In genomic region chr14:69101331-69101826, GRCh38 we compare ENCODE assay signal across 8 cellular contexts. TPM values are rescaled to one million over a fixed set of nuclear protein-coding genes. Genes with fewer than 3 reads are reported as not detected.
DNase-seq lines count a peak whose midpoint lies in the region; ATAC-seq, FAIRE-seq and TF ChIP-seq lines count a peak whose summit lies in the region.

No MANE protein-coding gene starts in this region.

- H3K27ac ChIP-seq in brain microvascular endothelial cell (peak overlapping the region; percentile 11), HepG2 (ENCODE audit: extremely low read length, insufficient read depth, low read length) (no peak overlapping the region), upper lobe of right lung (no peak overlapping the region)

- H3K4me3 ChIP-seq in brain microvascular endothelial cell (ENCODE audit: low read depth, low read length) (no peak overlapping the region), HepG2 (replicated peaks in 1 of 3; ENCODE audit: insufficient read depth in 1 of 3, low read depth in 2 of 3, low read length in 3 of 3) (no peak overlapping the region), upper lobe of right lung (no peak overlapping the region)

- H3K9ac ChIP-seq in HepG2 (ENCODE audit: insufficient read depth, low read depth, low read length): no peak overlapping the region

- TF ChIP-seq RAD21 in HepG2 (CRISPR knock-in tag; IDR thresholded peaks at IDR 0.05): no peak

- H3K9me3 ChIP-seq in HepG2 (ENCODE audit: low read length) (no peaks in the 10 kb centered on the region), upper lobe of right lung (no peaks in the 10 kb centered on the region)

- TF ChIP-seq CTCF in brain microvascular endothelial cell (IDR thresholded peaks at IDR 0.05; ENCODE audit: low read depth, low read length, missing control alignments) (peak; percentile 84), HepG2 (CRISPR knock-in tag; IDR thresholded peaks at IDR 0.05) (peak; percentile 53), upper lobe of right lung (IDR thresholded peaks at IDR 0.05) (peak; percentile 64)

- H4K20me1 ChIP-seq in HepG2 (ENCODE audit: insufficient read depth, low read length): no peaks in the 10 kb centered on the region; the same call in 1 of the 2 replicates

- POLR2A ChIA-PET in HepG2 (lab: Yijun Ruan, JAX): no interaction called here

- H3K4me1 ChIP-seq in HepG2 (ENCODE audit: insufficient read depth, low read length) (peaks cover 7% of the 10 kb centered on the region; the same call in 1 of the 2 replicates), upper lobe of right lung (peaks cover 6% of the 10 kb centered on the region)

- WGBS in HepG2 (ENCODE audit: low lambda C conversion rate): 77% methylated on average over 4 of the region's 4 CpGs

- ATAC-seq in HepG2 (0 out of 3 replicates have a peak, but pooled peaks have one; percentile 37), upper lobe of right lung (peak; percentile 95), HG03460 (IDR thresholded peaks at IDR 0.05; ENCODE audit: unreplicated experiment) (no peak), HG03196 (IDR thresholded peaks at IDR 0.05; ENCODE audit: unreplicated experiment) (no peak)

- H3K36me3 ChIP-seq in brain microvascular endothelial cell (replicated peaks) (no peaks in the 10 kb centered on the region), HepG2 (replicated peaks in 1 of 2; ENCODE audit: control insufficient read depth in 1 of 2, insufficient read depth in 2 of 2, low read length in 2 of 2) (peaks cover 3 to 20% of the 10 kb centered on the region in 2 experiments), upper lobe of right lung (peaks cover 23% of the 10 kb centered on the region)

- DNase-seq in NCI-H2171 treated with DMSO at 0.1 percent for 48 hours (lab: John Stamatoyannopoulos, UW) (peak; percentile 3), NCI-H2171 (lab: John Stamatoyannopoulos, UW) (no peak), NCI-H82 (lab: John Stamatoyannopoulos, UW) (peak; percentile 47), brain microvascular endothelial cell (peak; percentile 79), HepG2 (ENCODE audit: low spot score) (no peak), upper lobe of right lung (no peak)

- no peak overlapping the region for H2AFZ ChIP-seq in HepG2 (ENCODE audit: low read length)

- TF ChIP-seq EP300 in HepG2 (IDR thresholded peaks at IDR 0.05; ENCODE audit: low read depth in 2 of 2, low read length in 2 of 2) (no peak), HepG2 (CRISPR knock-in tag; IDR thresholded peaks at IDR 0.05; ENCODE audit: borderline replicate concordance) (no peak)

- no peak for TF ChIP-seq POLR2A in HepG2 (IDR thresholded peaks at IDR 0.05; ENCODE audit: insufficient read depth in 1 of 2, low read depth in 2 of 2, low read length in 2 of 2)

- in situ Hi-C loops in brain microvascular endothelial cell (cut with HindIII; ENCODE audit: low pct_ligation_motif_present, low sequenced_read_pairs): no loop called here
- in situ Hi-C loops in HepG2 (cut with HindIII; ENCODE audit: extremely low pct_ligation_motif_present, low pct_unique_long_range_greater_than_20kb): no loop called here

- no peaks in the 10 kb centered on the region for H3K79me2 ChIP-seq in HepG2 (ENCODE audit: insufficient read depth, low read length)

- intact Hi-C loops in HepG2 (cut with micrococcal nuclease; ENCODE audit: unreplicated experiment) (no loop called here), upper lobe of right lung (cut with DNase I) (no loop called here)

- BruUV-seq in HepG2 (replicated peaks; lab: Mats Ljungman, UMichigan): no TSS peak

- CTCF ChIA-PET in HepG2 (lab: Yijun Ruan, JAX; ENCODE audit: low intra/inter-chr PET ratio, low total read pairs): no interaction called here

- FAIRE-seq in HepG2 (lab: Jason Lieb, UNC): no peak

- H3K4me2 ChIP-seq in HepG2 (ENCODE audit: low read depth, low read length): no peak overlapping the region

- H3K27me3 ChIP-seq in brain microvascular endothelial cell (replicated peaks) (no peaks in the 10 kb centered on the region), HepG2 (ENCODE audit: control insufficient read depth in 1 of 2, insufficient read depth in 2 of 2, low read length in 2 of 2) (no peaks in the 10 kb centered on the region), upper lobe of right lung (no peaks in the 10 kb centered on the region)

TF ChIP-seq in HepG2, 621 proteins besides CTCF, POLR2A, EP300 and RAD21:
- TF ChIP-seq STAG1 (CRISPR knock-in tag; IDR thresholded peaks at IDR 0.05) (peak; percentile 36), CEBPG (CRISPR knock-in tag; IDR thresholded peaks at IDR 0.05) (peak; percentile 38; the same call in 1 of the 2 replicates), SMC3 (IDR thresholded peaks at IDR 0.05; ENCODE audit: low read length) (peak; percentile 5; the same call in 1 of the 2 replicates), RFX1 (IDR thresholded peaks at IDR 0.05) (no peak), KMT2B (CRISPR knock-in tag; IDR thresholded peaks at IDR 0.05) (no peak)

RNA-seq across cellular contexts. Expression of gene DCAF5, which starts 51.5 kb away (rescaled TPM):
- total RNA-seq in HepG2 (2016; rRNA removed; fragmentation: Illumina TruSeq; extraction: Trizol) (11.3 and 13.4 TPM in 2 replicates), upper lobe of right lung (57.3 TPM)
- total RNA-seq in HepG2 (2016; cell fraction: cytosol; rRNA removed; fragmentation: Illumina TruSeq; extraction: Trizol; ENCODE audit: low read depth): 14.0 and 15.7 TPM in 2 replicates
- total RNA-seq in HepG2 (2016; cell fraction: insoluble cytoplasmic fraction; rRNA removed; fragmentation: Illumina TruSeq; extraction: Trizol): 10.5 and 13.2 TPM in 2 replicates
- 9.5 and 9.8 TPM in 2 replicates for total RNA-seq in HepG2 (2016; cell fraction: membrane; rRNA removed; fragmentation: Illumina TruSeq; extraction: Trizol)
- total RNA-seq in HepG2 (2016; cell fraction: nucleus; rRNA removed; fragmentation: Illumina TruSeq; extraction: Trizol): 20.7 and 25.2 TPM in 2 replicates
- 31.6 and 35.3 TPM in 2 replicates for polyA plus RNA-seq in HepG2 (2011; rRNA removed)
- 19.2 and 21.6 TPM in 2 replicates for polyA plus RNA-seq in HepG2 (2011; cell fraction: cytosol; rRNA removed)
- polyA plus RNA-seq in HepG2 (2011; cell fraction: nucleus; rRNA removed): 106 and 114 TPM in 2 replicates
- 17.9 and 19.9 TPM in 2 replicates for polyA plus RNA-seq in HepG2 (2012)
- 1.9 and 2.4 TPM in 2 replicates for polyA plus RNA-seq in HepG2 (2016; cell fraction: cytosol; fragmentation: Illumina TruSeq; extraction: Trizol; ENCODE audit: low read depth)
- polyA plus RNA-seq in HepG2 (2016; cell fraction: insoluble cytoplasmic fraction; fragmentation: Illumina TruSeq; extraction: Trizol; ENCODE audit: low read depth): 12.6 and 16.2 TPM in 2 replicates
- 5.8 and 7.2 TPM in 2 replicates for polyA plus RNA-seq in HepG2 (2016; cell fraction: membrane; fragmentation: Illumina TruSeq; extraction: Trizol; ENCODE audit: low read depth)
- 62.6 and 71.6 TPM in 2 replicates for polyA plus RNA-seq in HepG2 (2016; cell fraction: nucleus; fragmentation: Illumina TruSeq; extraction: Trizol; ENCODE audit: insufficient read depth, low read depth)
- polyA minus RNA-seq in HepG2 (2011; rRNA and poly(A)+ RNA removed; ENCODE audit: low replicate concordance): 20.3 and 28.1 TPM in 2 replicates
- 8.2 and 11.8 TPM in 2 replicates for polyA minus RNA-seq in HepG2 (2011; cell fraction: cytosol; rRNA and poly(A)+ RNA removed)
- 30.5 and 35.4 TPM in 2 replicates for polyA minus RNA-seq in HepG2 (2011; cell fraction: nucleus; rRNA and poly(A)+ RNA removed)

Comparison
In these comparisons a context has a peak if more than half of its experiments do, and no peak if none do; other contexts are left out.
1. DNase-seq: peak in NCI-H2171 treated with DMSO at 0.1 percent for 48 hours (single experiment), NCI-H82 (single experiment) and brain microvascular endothelial cell (single experiment); none in NCI-H2171 (single experiment), HepG2 (single experiment) and upper lobe of right lung (single experiment).
2. ATAC-seq: peak in HepG2 (single experiment) and upper lobe of right lung (single experiment); none in HG03460 (single experiment) and HG03196 (single experiment).
3. Peak in every context shown above with its lines, with median percentiles within 50 percentile points of each other: CTCF ChIP-seq.